8 cellular contexts compared by ENCODE assay signal in the genomic region with DNA sequence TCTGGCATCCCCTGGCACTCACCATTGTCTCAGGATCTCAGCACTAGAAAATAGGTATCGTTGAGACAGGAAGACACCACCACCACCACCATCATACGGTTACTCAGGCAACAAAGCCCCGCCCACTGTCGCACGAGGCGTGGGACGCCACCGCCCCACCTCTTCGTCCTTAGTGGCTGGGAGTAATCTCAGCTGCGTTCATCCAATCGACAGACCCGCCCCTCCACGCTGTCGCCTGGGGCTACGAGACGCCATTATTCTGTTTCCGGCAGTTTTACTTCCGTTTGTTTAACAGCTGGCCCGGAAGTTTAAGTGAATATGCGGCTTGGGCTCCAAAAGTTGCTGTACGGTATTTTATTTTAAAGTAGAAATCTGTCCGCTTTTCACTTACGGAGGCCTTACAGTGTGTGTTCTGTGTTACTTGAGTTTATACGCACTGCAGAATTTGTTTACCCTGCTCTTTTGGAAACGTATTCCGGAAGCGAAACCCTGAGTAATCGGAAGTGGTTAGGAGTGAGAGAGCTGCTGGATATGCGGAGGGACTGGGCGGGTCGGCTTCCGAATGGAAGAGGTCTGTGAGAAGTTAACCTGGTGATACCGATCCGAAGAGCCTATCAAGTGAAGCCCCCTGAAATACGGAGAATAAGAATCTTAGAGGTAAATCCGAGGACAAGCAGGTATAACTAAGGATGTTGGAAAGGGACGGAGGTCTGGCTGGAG. TPM values are rescaled to one million over a fixed set of nuclear protein-coding genes. Genes with fewer than 3 reads are reported as not detected.
DNase-seq lines count a peak whose midpoint lies in the region; ATAC-seq, FAIRE-seq and TF ChIP-seq lines count a peak whose summit lies in the region.

Gene BLZF1 (plus strand): TSS at position 510 of the 720 bp plus-strand sequence. CDS start 1,328 bp downstream, outside the sequence.
A gene with protein sequence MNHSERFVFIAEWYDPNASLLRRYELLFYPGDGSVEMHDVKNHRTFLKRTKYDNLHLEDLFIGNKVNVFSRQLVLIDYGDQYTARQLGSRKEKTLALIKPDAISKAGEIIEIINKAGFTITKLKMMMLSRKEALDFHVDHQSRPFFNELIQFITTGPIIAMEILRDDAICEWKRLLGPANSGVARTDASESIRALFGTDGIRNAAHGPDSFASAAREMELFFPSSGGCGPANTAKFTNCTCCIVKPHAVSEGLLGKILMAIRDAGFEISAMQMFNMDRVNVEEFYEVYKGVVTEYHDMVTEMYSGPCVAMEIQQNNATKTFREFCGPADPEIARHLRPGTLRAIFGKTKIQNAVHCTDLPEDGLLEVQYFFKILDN (minus strand): TSS at position 112 of the 720 bp plus-strand sequence. CDS start 87 bp downstream, at position 25.

- peak within 1 kb of the TSS; percentile 56 for H3K4me3 Mint-ChIP-seq in activated B cell treated with CpG ODN at 0.5 μM for 24 hours

- no peak within 1 kb of the TSS for H3K27ac Mint-ChIP-seq in activated B cell treated with CpG ODN at 0.5 μM for 24 hours

- intact Hi-C loops in activated B cell treated with CpG ODN at 0.5 μM for 24 hours (cut with micrococcal nuclease): loop anchor here (1.0 to 10.0 kb wide), 15 partner anchors 118 to 1944 kb away; partner anchors contain the start of genes ATP1B1, FMO4, GORAB and KIFAP3

- POLR2A ChIA-PET in activated B cell treated with CpG ODN at 0.5 μM for 24 hours (lab: Charles Lee): interaction anchor here (0.6 to 2.3 kb wide), 7 partner anchors 118 to 1432 kb away, joined by 3 to 15 read pairs (median 5); partner anchors contain the start of genes METTL18, SCYL3 and SLC19A2

- H3K36me3 Mint-ChIP-seq in activated B cell treated with CpG ODN at 0.5 μM for 24 hours (ENCODE audit: low read depth): peaks cover 24% of the 10 kb centered on the region

- no peak for TF ChIP-seq CTCF in activated B cell treated with CpG ODN at 0.5 μM for 24 hours (IDR thresholded peaks at IDR 0.05)

- peaks cover 6% of the 10 kb centered on the region for H3K9me3 Mint-ChIP-seq in activated B cell treated with CpG ODN at 0.5 μM for 24 hours

- peak; percentile 96 for DNase-seq in AG08395 (ENCODE audit: low spot score)
- peak; percentile 98 for DNase-seq in NCI-H345 (lab: John Stamatoyannopoulos, UW)
- peak; percentile 94 for DNase-seq in activated B cell treated with CpG ODN at 0.5 μM for 24 hours
- peak; percentile 99 for DNase-seq in cerebellar cortex (ENCODE audit: low spot score)
- DNase-seq in stimulated activated CD4-positive, alpha-beta T cell treated with anti-CD3 and anti-CD28 coated beads, Interleukin-12 subunit alpha, Interleukin-12 subunit beta, amount 100 ng/mL, for 4 hours: peak; percentile 96

- H3K4me1 Mint-ChIP-seq in activated B cell treated with CpG ODN at 0.5 μM for 24 hours: peaks cover 18% of the 10 kb centered on the region

- CTCF ChIA-PET in activated B cell treated with CpG ODN at 0.5 μM for 24 hours (lab: Charles Lee): interaction anchor here (0.8 to 1.7 kb wide), 4 partner anchors 19 to 1025 kb away, joined by 3 to 10 read pairs (median 4); no protein-coding TSS in a partner anchor

- no peaks in the 10 kb centered on the region for H3K27me3 Mint-ChIP-seq in activated B cell treated with CpG ODN at 0.5 μM for 24 hours

- ATAC-seq in GM19023 (IDR thresholded peaks at IDR 0.05; ENCODE audit: unreplicated experiment) (peak; percentile 98), HG03196 (IDR thresholded peaks at IDR 0.05; ENCODE audit: unreplicated experiment) (peak; percentile 97), activated B cell treated with CpG ODN at 0.5 μM for 24 hours (ENCODE audit: low read depth) (peak; percentile 99)

- peak; percentile 97 for FAIRE-seq in islet of Langerhans (lab: Jason Lieb, UNC)

RNA-seq across cellular contexts. Expression of gene BLZF1, which starts in this region (rescaled TPM):
- 13.8 and 14.3 TPM in 2 replicates for total RNA-seq in activated B cell treated with CpG ODN at 0.5 μM for 24 hours

RNA-seq across cellular contexts. Expression of the second gene that starts in this region (rescaled TPM):
- total RNA-seq in activated B cell treated with CpG ODN at 0.5 μM for 24 hours: 14.5 and 16.0 TPM in 2 replicates

Comparison
In these comparisons a context has a peak if more than half of its experiments do, and no peak if none do; other contexts are left out.
1. Peak in every context shown above with its lines: DNase-seq and ATAC-seq.